ENCODE assay signal across 1 cellular context in the genomic region with DNA sequence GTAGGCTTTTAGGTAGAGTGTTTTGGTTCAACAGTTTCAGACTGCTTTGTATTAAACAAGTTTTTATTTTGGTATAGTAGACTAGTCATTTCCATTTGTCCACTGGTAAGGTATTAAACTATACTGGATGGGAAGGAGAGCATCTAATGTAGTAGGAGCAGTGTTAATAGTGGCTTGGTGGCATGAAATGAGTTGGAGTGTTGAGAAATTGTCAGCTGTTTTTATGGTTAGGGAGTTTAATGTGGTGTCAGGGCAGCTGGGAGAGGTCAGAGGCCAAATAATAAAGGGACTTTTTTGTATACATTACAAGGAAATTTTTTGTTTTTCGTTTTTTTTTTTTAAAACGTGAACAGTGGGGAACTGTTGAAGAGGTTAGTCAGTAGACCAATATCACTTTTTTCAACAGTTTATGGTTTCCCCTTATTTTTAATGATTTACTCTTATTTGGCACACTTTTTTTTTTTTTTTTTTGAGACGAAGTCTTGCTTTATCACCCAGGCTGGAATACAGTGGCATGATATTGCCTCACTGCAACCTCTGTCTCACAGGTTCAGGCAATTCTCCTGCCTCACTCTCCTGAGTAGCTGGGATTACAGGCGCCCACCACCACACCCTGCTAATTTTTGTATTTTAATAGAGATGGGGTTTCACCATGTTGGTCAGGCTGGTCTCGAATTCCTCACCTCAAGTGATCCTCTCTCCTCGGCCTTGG.
TF ChIP-seq lines count a peak whose summit lies in the region.

No MANE protein-coding gene starts in this region.

TF ChIP-seq in HepG2, 621 proteins besides CTCF, POLR2A, EP300 and RAD21:
- TF ChIP-seq, protein P1, sequence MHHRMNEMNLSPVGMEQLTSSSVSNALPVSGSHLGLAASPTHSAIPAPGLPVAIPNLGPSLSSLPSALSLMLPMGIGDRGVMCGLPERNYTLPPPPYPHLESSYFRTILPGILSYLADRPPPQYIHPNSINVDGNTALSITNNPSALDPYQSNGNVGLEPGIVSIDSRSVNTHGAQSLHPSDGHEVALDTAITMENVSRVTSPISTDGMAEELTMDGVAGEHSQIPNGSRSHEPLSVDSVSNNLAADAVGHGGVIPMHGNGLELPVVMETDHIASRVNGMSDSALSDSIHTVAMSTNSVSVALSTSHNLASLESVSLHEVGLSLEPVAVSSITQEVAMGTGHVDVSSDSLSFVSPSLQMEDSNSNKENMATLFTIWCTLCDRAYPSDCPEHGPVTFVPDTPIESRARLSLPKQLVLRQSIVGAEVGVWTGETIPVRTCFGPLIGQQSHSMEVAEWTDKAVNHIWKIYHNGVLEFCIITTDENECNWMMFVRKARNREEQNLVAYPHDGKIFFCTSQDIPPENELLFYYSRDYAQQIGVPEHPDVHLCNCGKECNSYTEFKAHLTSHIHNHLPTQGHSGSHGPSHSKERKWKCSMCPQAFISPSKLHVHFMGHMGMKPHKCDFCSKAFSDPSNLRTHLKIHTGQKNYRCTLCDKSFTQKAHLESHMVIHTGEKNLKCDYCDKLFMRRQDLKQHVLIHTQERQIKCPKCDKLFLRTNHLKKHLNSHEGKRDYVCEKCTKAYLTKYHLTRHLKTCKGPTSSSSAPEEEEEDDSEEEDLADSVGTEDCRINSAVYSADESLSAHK (CRISPR knock-in tag; IDR thresholded peaks at IDR 0.05; ENCODE audit: borderline replicate concordance), result no peak
- TF ChIP-seq NR3C1 (CRISPR knock-in tag; IDR thresholded peaks at IDR 0.05), result no peak
- no peak for TF ChIP-seq MXI1 (IDR thresholded peaks at IDR 0.05; ENCODE audit: borderline replicate concordance, low read depth, low read length)
- TF ChIP-seq, protein P2, sequence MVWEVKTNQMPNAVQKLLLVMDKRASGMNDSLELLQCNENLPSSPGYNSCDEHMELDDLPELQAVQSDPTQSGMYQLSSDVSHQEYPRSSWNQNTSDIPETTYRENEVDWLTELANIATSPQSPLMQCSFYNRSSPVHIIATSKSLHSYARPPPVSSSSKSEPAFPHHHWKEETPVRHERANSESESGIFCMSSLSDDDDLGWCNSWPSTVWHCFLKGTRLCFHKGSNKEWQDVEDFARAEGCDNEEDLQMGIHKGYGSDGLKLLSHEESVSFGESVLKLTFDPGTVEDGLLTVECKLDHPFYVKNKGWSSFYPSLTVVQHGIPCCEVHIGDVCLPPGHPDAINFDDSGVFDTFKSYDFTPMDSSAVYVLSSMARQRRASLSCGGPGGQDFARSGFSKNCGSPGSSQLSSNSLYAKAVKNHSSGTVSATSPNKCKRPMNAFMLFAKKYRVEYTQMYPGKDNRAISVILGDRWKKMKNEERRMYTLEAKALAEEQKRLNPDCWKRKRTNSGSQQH (CRISPR knock-in tag; IDR thresholded peaks at IDR 0.05; ENCODE audit: low read depth), result no peak
- no peak for TF ChIP-seq AHR (CRISPR knock-in tag; IDR thresholded peaks at IDR 0.05)
- TF ChIP-seq, protein P3, sequence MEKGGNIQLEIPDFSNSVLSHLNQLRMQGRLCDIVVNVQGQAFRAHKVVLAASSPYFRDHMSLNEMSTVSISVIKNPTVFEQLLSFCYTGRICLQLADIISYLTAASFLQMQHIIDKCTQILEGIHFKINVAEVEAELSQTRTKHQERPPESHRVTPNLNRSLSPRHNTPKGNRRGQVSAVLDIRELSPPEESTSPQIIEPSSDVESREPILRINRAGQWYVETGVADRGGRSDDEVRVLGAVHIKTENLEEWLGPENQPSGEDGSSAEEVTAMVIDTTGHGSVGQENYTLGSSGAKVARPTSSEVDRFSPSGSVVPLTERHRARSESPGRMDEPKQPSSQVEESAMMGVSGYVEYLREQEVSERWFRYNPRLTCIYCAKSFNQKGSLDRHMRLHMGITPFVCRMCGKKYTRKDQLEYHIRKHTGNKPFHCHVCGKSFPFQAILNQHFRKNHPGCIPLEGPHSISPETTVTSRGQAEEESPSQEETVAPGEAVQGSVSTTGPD (CRISPR knock-in tag; IDR thresholded peaks at IDR 0.05), result no peak
- no peak for TF ChIP-seq ZMYM3 (CRISPR knock-in tag; IDR thresholded peaks at IDR 0.05)
- no peak for TF ChIP-seq IKZF4 (CRISPR knock-in tag; IDR thresholded peaks at IDR 0.05; ENCODE audit: borderline replicate concordance, low read depth, not compliant biosample characterization)
- no peak for TF ChIP-seq NR2F1 (CRISPR knock-in tag; IDR thresholded peaks at IDR 0.05)
- no peak for TF ChIP-seq NRL (CRISPR knock-in tag; IDR thresholded peaks at IDR 0.05; ENCODE audit: borderline replicate concordance)
TF ChIP-seq in HepG2: peak in this region for 0.
